Comparison of ENCODE assay signal across 28 cellular contexts in the genomic region with DNA sequence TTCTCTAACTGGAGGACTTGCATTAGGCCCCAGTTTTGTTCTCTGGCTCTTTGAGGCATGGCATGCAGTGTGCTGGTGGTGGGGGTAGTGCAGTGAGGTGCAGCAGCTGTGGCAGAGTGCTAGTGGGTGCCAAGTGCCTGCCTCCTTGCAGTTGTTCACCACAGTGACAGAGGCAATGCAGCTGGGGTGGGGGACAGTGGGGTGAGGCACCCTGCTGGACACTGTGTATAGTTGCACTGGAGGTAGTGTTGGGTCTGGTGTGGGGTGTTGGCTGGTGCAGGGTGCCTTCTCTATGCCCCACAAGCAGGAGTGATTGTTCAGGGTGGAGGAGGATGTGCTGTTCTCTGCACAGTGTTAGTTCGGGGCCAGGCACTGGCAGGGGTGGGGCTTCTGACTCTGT. TPM values are rescaled to one million over a fixed set of nuclear protein-coding genes. Genes with fewer than 3 reads are reported as not detected.
"Had no signal": no experiment of that assay in that cellular context is flagged by ENCODE, and none has a peak within 500 bp of the region (broad histone marks: within the 10 kb centered on the region; RNA-seq: fewer than 3 reads in every experiment).

No MANE protein-coding gene starts in this region.

- H3K36me3 Mint-ChIP-seq: neural progenitor cell had no signal

- H3K9ac ChIP-seq: neural progenitor cell had no signal

- H3K4me3 ChIP-seq: dorsolateral prefrontal cortex, esophagus muscularis mucosa, gastrocnemius medialis, heart right ventricle, mucosa of descending colon, neural progenitor cell, pancreas, stomach, uterus had no signal

- H3K36me3 ChIP-seq: esophagus muscularis mucosa, gastrocnemius medialis, heart right ventricle, neural progenitor cell, pancreas, stomach, uterus had no signal

- H3K9me3 ChIP-seq: gastrocnemius medialis, mucosa of descending colon, pancreas, uterus had no signal

- FAIRE-seq: endometrium, pancreas, small intestine had no signal

- H3K4me1 ChIP-seq: esophagus muscularis mucosa, gastrocnemius medialis, heart right ventricle, neural progenitor cell, pancreas, stomach, uterus had no signal

- H3K27ac ChIP-seq: esophagus muscularis mucosa, gastrocnemius medialis, heart right ventricle, neural progenitor cell, pancreas, stomach, uterus had no signal

- H3K27me3 ChIP-seq: dorsolateral prefrontal cortex, gastrocnemius medialis, heart right ventricle, neural progenitor cell, pancreas, uterus had no signal

- H3K4me3 Mint-ChIP-seq: naive thymus-derived CD8-positive, alpha-beta T cell; neural progenitor cell had no signal

- H3K4me1 Mint-ChIP-seq: naive thymus-derived CD8-positive, alpha-beta T cell; neural progenitor cell had no signal

- H2AFZ ChIP-seq: neural progenitor cell had no signal

- ATAC-seq: gastrocnemius medialis; left lobe of liver; mucosa of descending colon; naive thymus-derived CD8-positive, alpha-beta T cell; pancreas had no signal

- H3K4me2 ChIP-seq: neural progenitor cell had no signal

- H3K27me3 Mint-ChIP-seq: progenitor cell of endocrine pancreas had no signal

- DNase-seq: cortex of kidney; dorsolateral prefrontal cortex; effector CD8-positive, alpha-beta T cell; gastrocnemius medialis; heart right ventricle; hypothalamus; islet precursor cell; mammary epithelial cell; mucosa of descending colon; naive thymus-derived CD8-positive, alpha-beta T cell; occipital lobe; pancreas; right cardiac atrium; small intestine; stimulated activated CD4-positive, alpha-beta T cell treated with anti-CD3 and anti-CD28 coated beads, Interleukin-12 subunit alpha, Interleukin-12 subunit beta, amount 100 ng/mL, for 4 hours; stomach; trophoblast cell; uterus had no signal

- H3K27ac Mint-ChIP-seq: naive thymus-derived CD8-positive, alpha-beta T cell; neural progenitor cell; progenitor cell of endocrine pancreas had no signal

RNA-seq across cellular contexts. Expression of a gene that starts 21.7 kb away (rescaled TPM):
- total RNA-seq: fibroblast of villous mesenchyme, gastrocnemius medialis, mammary epithelial cell, mesenteric fat pad had no signal
- polyA plus RNA-seq: naive thymus-derived CD8-positive, alpha-beta T cell had no signal

RNA-seq across cellular contexts. Expression of a gene that starts 43.1 kb away (rescaled TPM):
- total RNA-seq: chondrocyte, esophagus muscularis mucosa, fibroblast of villous mesenchyme, gastrocnemius medialis, left lobe of liver, lower leg skin, mammary epithelial cell, mesenteric fat pad, mucosa of descending colon, pancreas, progenitor cell of endocrine pancreas, right cardiac atrium, stomach had no signal
- polyA plus RNA-seq: heart right ventricle; mammary epithelial cell; naive thymus-derived CD8-positive, alpha-beta T cell; pancreas; right cardiac atrium; small intestine; stomach; thymus had no signal

RNA-seq across cellular contexts. Expression of a gene that starts 44.5 kb away (rescaled TPM):
- total RNA-seq: chondrocyte; dorsolateral prefrontal cortex; esophagus muscularis mucosa; fibroblast of villous mesenchyme; gastrocnemius medialis; heart right ventricle; left lobe of liver; lower leg skin; mammary epithelial cell; mesenteric fat pad; mucosa of descending colon; naive thymus-derived CD8-positive, alpha-beta T cell; occipital lobe; pancreas; progenitor cell of endocrine pancreas; right cardiac atrium; stomach; uterus had no signal
- polyA plus RNA-seq: heart right ventricle; mammary epithelial cell; naive thymus-derived CD8-positive, alpha-beta T cell; pancreas; right cardiac atrium; small intestine; thymus had no signal

RNA-seq across cellular contexts. Expression of a gene that starts 50.3 kb away (rescaled TPM):
- total RNA-seq: chondrocyte, fibroblast of villous mesenchyme, gastrocnemius medialis, heart right ventricle, left lobe of liver, lower leg skin, mammary epithelial cell, mesenteric fat pad, mucosa of descending colon, right cardiac atrium, stomach had no signal
- polyA plus RNA-seq: heart right ventricle; mammary epithelial cell; naive thymus-derived CD8-positive, alpha-beta T cell; pancreas; right cardiac atrium; stomach had no signal
